15 cellular contexts compared by ENCODE assay signal in genomic region chr6:109241199-109241598, GRCh38.
DNase-seq lines count a peak whose midpoint lies in the region; ATAC-seq and TF ChIP-seq lines count a peak whose summit lies in the region.
"Had no signal": no experiment of that assay in that cellular context is flagged by ENCODE, and none has a peak within 500 bp of the region (broad histone marks: within the 10 kb centered on the region; RNA-seq: fewer than 3 reads in every experiment).

No MANE protein-coding gene starts in this region.

- H3K4me1 ChIP-seq in uterus: no peaks in the 10 kb centered on the region

- no peaks in the 10 kb centered on the region for H3K36me3 ChIP-seq in uterus
- H3K36me3 ChIP-seq: spleen had no signal

- H3K9me3 ChIP-seq in uterus: no peaks in the 10 kb centered on the region
- H3K9me3 ChIP-seq: spleen, testis had no signal

- intact Hi-C loops in uterus (cut with DNase I; ENCODE audit: low total_unique reads): no loop called here

- no peak overlapping the region for H3K27ac ChIP-seq in uterus

- ATAC-seq in GM21515 (IDR thresholded peaks at IDR 0.05; ENCODE audit: unreplicated experiment): no peak
- ATAC-seq: WTC11 had no signal

- H3K4me3 ChIP-seq in AG09309 (ENCODE audit: control insufficient read depth, low read depth, low read length) (no peak overlapping the region), foreskin fibroblast (ENCODE audit: low read depth in 1 of 2, low read length in 2 of 2) (no peak overlapping the region), uterus (no peak overlapping the region)
- H3K4me3 ChIP-seq: lung, spleen, testis had no signal

- no peaks in the 10 kb centered on the region for H3K27me3 ChIP-seq in uterus
- H3K27me3 ChIP-seq: spleen, testis had no signal

- DNase-seq in AG09309 (ENCODE audit: low read depth) (peak; percentile 58), HS-5 (ENCODE audit: low read depth) (peak; percentile 78), SIG-M5 treated with dmso at 0.1 percent for 504 hours (lab: John Stamatoyannopoulos, UW; ENCODE audit: unreplicated experiment) (peak; percentile 75), foreskin fibroblast (peak; percentile 38 to 84), KG1 (lab: John Stamatoyannopoulos, UW) (no peak), occipital lobe (lab: John Stamatoyannopoulos, UW) (no peak), uterus (no peak)
- DNase-seq: ACHN, DMS153, NCI-H187 treated with DMSO at 0.1 percent for 48 hours, spleen, testis had no signal

- TF ChIP-seq POLR2A in uterus (IDR thresholded peaks at IDR 0.05): no peak

- TF ChIP-seq CTCF in AG09309 (IDR thresholded peaks at IDR 0.05; ENCODE audit: control insufficient read depth, insufficient read depth, low read depth, low read length, missing control alignments) (no peak), foreskin fibroblast (IDR thresholded peaks at IDR 0.05; ENCODE audit: low read depth, low read length) (no peak), uterus (IDR thresholded peaks at IDR 0.05) (no peak)

Comparison
In these comparisons a context has a peak if more than half of its experiments do, and no peak if none do; other contexts are left out.
1. DNase-seq: peak in AG09309 (single experiment), HS-5 (single experiment), SIG-M5 treated with dmso at 0.1 percent for 504 hours (single experiment) and foreskin fibroblast (2 of 2); none in KG1 (single experiment), occipital lobe (single experiment) and uterus (0 of 2).